8 cellular contexts compared by ENCODE assay signal in genomic region chr18:75248426-75249191, GRCh38. TPM values are rescaled to one million over a fixed set of nuclear protein-coding genes. Genes with fewer than 3 reads are reported as not detected.
DNase-seq lines count a peak whose midpoint lies in the region; ATAC-seq and TF ChIP-seq lines count a peak whose summit lies in the region.

No MANE protein-coding gene starts in this region.

- intact Hi-C loops in testis (cut with DNase I; ENCODE audit: low total_unique reads) = no loop called here

- no peaks in the 10 kb centered on the region for H3K36me3 ChIP-seq in testis (ENCODE audit: low read depth, missing control alignments)

- no peak overlapping the region for H3K4me3 ChIP-seq in testis

- WGBS in testis, 2 donors = 35 to 53% methylated on average over 17 to 21 of the region's 21 CpGs

- peaks cover 0 to 10% of the 10 kb centered on the region in 2 donors for H3K36me3 Mint-ChIP-seq in activated naive CD4-positive, alpha-beta T cell treated with anti-CD3 and anti-CD28 coated beads, Interleukin-2, amount 50 U/mL, for 72 hours

- H3K9me3 Mint-ChIP-seq in activated naive CD4-positive, alpha-beta T cell treated with anti-CD3 and anti-CD28 coated beads, Interleukin-2, amount 50 U/mL, for 72 hours = no peaks in the 10 kb centered on the region

- peaks cover 18% of the 10 kb centered on the region for H3K4me1 ChIP-seq in testis

- peak overlapping the region; percentile 70 for H3K27ac ChIP-seq in layer of hippocampus (ENCODE audit: low read depth, low read length)
- peak overlapping the region; percentile 82 to 84 for H3K27ac ChIP-seq in testis

- TF ChIP-seq CTCF in testis (IDR thresholded peaks at IDR 0.05) = no peak

- TF ChIP-seq POLR2A in testis (IDR thresholded peaks at IDR 0.05) = no peak

- H3K9me3 ChIP-seq in testis = no peaks in the 10 kb centered on the region

- H3K27ac Mint-ChIP-seq in activated naive CD4-positive, alpha-beta T cell treated with anti-CD3 and anti-CD28 coated beads, Interleukin-2, amount 50 U/mL, for 72 hours = peak overlapping the region; percentile 61 to 96

- H3K27me3 ChIP-seq in layer of hippocampus (ENCODE audit: control insufficient read depth, insufficient read depth, low read length) (no peaks in the 10 kb centered on the region), testis (no peaks in the 10 kb centered on the region)

- DNase-seq in activated CD8-positive, alpha-beta memory T cell treated with anti-CD3 and anti-CD28 coated beads for 24 hours = peak; percentile 53
- DNase-seq in activated CD8-positive, alpha-beta memory T cell treated with anti-CD3 and anti-CD28 coated beads, Interleukin-2, amount 50 U/mL, for 48 hours = no peak
- no peak for DNase-seq in activated naive CD4-positive, alpha-beta T cell treated with anti-CD3 and anti-CD28 coated beads, Interleukin-2, amount 50 U/mL, for 72 hours (ENCODE audit: low spot score in 2 of 2)
- no peak for DNase-seq in testis

- no peak for ATAC-seq in activated naive CD4-positive, alpha-beta T cell treated with anti-CD3 and anti-CD28 coated beads, Interleukin-2, amount 50 U/mL, for 72 hours
- ATAC-seq in GM19395 (IDR thresholded peaks at IDR 0.05; ENCODE audit: unreplicated experiment) = no peak
- no peak for ATAC-seq in GM21529 (IDR thresholded peaks at IDR 0.05; ENCODE audit: unreplicated experiment)
- no peak for ATAC-seq in HG02642 (IDR thresholded peaks at IDR 0.05; ENCODE audit: poor library complexity, unreplicated experiment)

RNA-seq across cellular contexts. Expression of gene TSHZ1, which starts 38.0 kb away (rescaled TPM):
- total RNA-seq in activated naive CD4-positive, alpha-beta T cell treated with anti-CD3 and anti-CD28 coated beads, Interleukin-2, amount 50 U/mL, for 72 hours = 10 to 100 TPM in 1 of 2 donors, 1 to 10 TPM in 1; 8.7 to 17.2 TPM
- total RNA-seq in testis = 10 to 100 TPM; 18.4 to 36.2 TPM
- 12.8 TPM for polyA plus RNA-seq in testis (ENCODE audit: insufficient read depth, low read depth, low replicate concordance)

RNA-seq across cellular contexts. Expression of gene PTGR3, which starts 39.7 kb away (rescaled TPM):
- total RNA-seq in activated naive CD4-positive, alpha-beta T cell treated with anti-CD3 and anti-CD28 coated beads, Interleukin-2, amount 50 U/mL, for 72 hours = 10 to 100 TPM; 25.9 to 31.6 TPM
- 10 to 100 TPM; 13.9 to 27.9 TPM for total RNA-seq in testis
- 15.7 TPM for polyA plus RNA-seq in testis (ENCODE audit: insufficient read depth, low read depth, low replicate concordance)
